Comparison of ENCODE assay signal across 9 cellular contexts in genomic region chr17:38427160-38427949, GRCh38. TPM values are rescaled to one million over a fixed set of nuclear protein-coding genes. Genes with fewer than 3 reads are reported as not detected.
A peak's percentile ranks its signal among the peaks of the same experiment; 100 is the strongest.
DNase-seq lines count a peak whose midpoint lies in the region; ATAC-seq, FAIRE-seq and TF ChIP-seq lines count a peak whose summit lies in the region.
"Had no signal": no experiment of that assay in that cellular context is flagged by ENCODE, and none has a peak within 500 bp of the region (broad histone marks: within the 10 kb centered on the region; RNA-seq: fewer than 3 reads in every experiment).

No MANE protein-coding gene starts in this region.

- no peak for FAIRE-seq in frontal cortex (lab: Jason Lieb, UNC)

- no peaks in the 10 kb centered on the region; the same call in 2 of the 3 replicates for H3K9me3 Mint-ChIP-seq in GM23338

- peak overlapping the region; percentile 80 for H3K9ac ChIP-seq in skeletal muscle satellite cell (ENCODE audit: low read depth, low read length)

- H3K4me3 ChIP-seq in GM23338 (peak overlapping the region; percentile 87), WI38 (ENCODE audit: low read depth, low read length) (peak overlapping the region; percentile 88), foreskin fibroblast (ENCODE audit: low read depth in 1 of 2, low read length in 2 of 2) (peak overlapping the region; percentile 74 to 81), skeletal muscle satellite cell (ENCODE audit: low read length) (peak overlapping the region; percentile 76)

- peak overlapping the region; percentile 66 for H3K4me3 Mint-ChIP-seq in GM23338

- H3K36me3 ChIP-seq in GM23338 (ENCODE audit: insufficient read depth): no peaks in the 10 kb centered on the region
- H3K36me3 ChIP-seq in skeletal muscle satellite cell (ENCODE audit: insufficient read depth, low read length): no peaks in the 10 kb centered on the region

- ATAC-seq in GM23338: no peak
- no peak for ATAC-seq in HG03280 (IDR thresholded peaks at IDR 0.05; ENCODE audit: unreplicated experiment)
- ATAC-seq in HG03469 (IDR thresholded peaks at IDR 0.05; ENCODE audit: unreplicated experiment): no peak

- no peak overlapping the region for H3K27ac Mint-ChIP-seq in GM23338

- peaks cover 75% of the 10 kb centered on the region for H3K4me1 Mint-ChIP-seq in GM23338

- peaks cover 8% of the 10 kb centered on the region; the same call in 2 of the 3 replicates for H3K36me3 Mint-ChIP-seq in GM23338 (ENCODE audit: low read depth)

- H2AFZ ChIP-seq in GM23338: no peak overlapping the region

- H4K20me1 ChIP-seq in GM23338 (replicated peaks; ENCODE audit: insufficient read depth): peaks cover 5% of the 10 kb centered on the region

- no peaks in the 10 kb centered on the region for H3K9me3 ChIP-seq in skeletal muscle satellite cell (replicated peaks; ENCODE audit: low read length)

- no peaks in the 10 kb centered on the region for H3K9me2 ChIP-seq in GM23338 (ENCODE audit: insufficient read depth)

- peaks cover 17% of the 10 kb centered on the region; the same call in 1 of the 2 replicates for H3F3A ChIP-seq in GM23338 (replicated peaks; ENCODE audit: low read depth)

- no peaks in the 10 kb centered on the region for H3K27me3 ChIP-seq in GM23338 (ENCODE audit: insufficient read depth)
- no peaks in the 10 kb centered on the region for H3K27me3 ChIP-seq in skeletal muscle satellite cell (ENCODE audit: control insufficient read depth, insufficient read depth, low read length)

- DNase-seq in GM23338 (ENCODE audit: low spot score) (no peak), foreskin fibroblast (no peak), GM19240 (ENCODE audit: insufficient read length, low spot score) (no peak), frontal cortex (ENCODE audit: low spot score in 2 of 2) (no peak)
- DNase-seq: NCI-H524 had no signal

- H3K4me1 ChIP-seq in GM23338 (ENCODE audit: insufficient read depth): peaks cover 57% of the 10 kb centered on the region
- peaks cover 53% of the 10 kb centered on the region for H3K4me1 ChIP-seq in skeletal muscle satellite cell (ENCODE audit: control insufficient read depth, insufficient read depth, low read length)

- peaks cover 27% of the 10 kb centered on the region for H3K27me3 Mint-ChIP-seq in GM23338 (ENCODE audit: insufficient read depth, low read depth, poor library complexity)

- H3K27ac ChIP-seq in GM23338 (ENCODE audit: low read depth): no peak overlapping the region

- TF ChIP-seq CTCF in GM23338 (conservative IDR thresholded peaks at IDR 0.05; ENCODE audit: low read depth in 2 of 2) (no peak), WI38 (IDR thresholded peaks at IDR 0.05; ENCODE audit: low read depth, low read length) (no peak), foreskin fibroblast (IDR thresholded peaks at IDR 0.05; ENCODE audit: low read depth, low read length) (no peak)

- peaks cover 67% of the 10 kb centered on the region for H3K79me2 ChIP-seq in GM23338 (replicated peaks; ENCODE audit: insufficient read depth)

- H3K4me2 ChIP-seq in GM23338 (peak overlapping the region; percentile 88), skeletal muscle satellite cell (ENCODE audit: low read length) (peak overlapping the region; percentile 91)

TF ChIP-seq in GM23338, 12 proteins besides CTCF, POLR2A, EP300 and RAD21 (continues in another document):
- no peak for TF ChIP-seq EZH2 (IDR thresholded peaks at IDR 0.05; ENCODE audit: low read depth, unreplicated experiment)
- no peak for TF ChIP-seq STAT1 (IDR thresholded peaks at IDR 0.05; ENCODE audit: unreplicated experiment)
- TF ChIP-seq, protein P1, sequence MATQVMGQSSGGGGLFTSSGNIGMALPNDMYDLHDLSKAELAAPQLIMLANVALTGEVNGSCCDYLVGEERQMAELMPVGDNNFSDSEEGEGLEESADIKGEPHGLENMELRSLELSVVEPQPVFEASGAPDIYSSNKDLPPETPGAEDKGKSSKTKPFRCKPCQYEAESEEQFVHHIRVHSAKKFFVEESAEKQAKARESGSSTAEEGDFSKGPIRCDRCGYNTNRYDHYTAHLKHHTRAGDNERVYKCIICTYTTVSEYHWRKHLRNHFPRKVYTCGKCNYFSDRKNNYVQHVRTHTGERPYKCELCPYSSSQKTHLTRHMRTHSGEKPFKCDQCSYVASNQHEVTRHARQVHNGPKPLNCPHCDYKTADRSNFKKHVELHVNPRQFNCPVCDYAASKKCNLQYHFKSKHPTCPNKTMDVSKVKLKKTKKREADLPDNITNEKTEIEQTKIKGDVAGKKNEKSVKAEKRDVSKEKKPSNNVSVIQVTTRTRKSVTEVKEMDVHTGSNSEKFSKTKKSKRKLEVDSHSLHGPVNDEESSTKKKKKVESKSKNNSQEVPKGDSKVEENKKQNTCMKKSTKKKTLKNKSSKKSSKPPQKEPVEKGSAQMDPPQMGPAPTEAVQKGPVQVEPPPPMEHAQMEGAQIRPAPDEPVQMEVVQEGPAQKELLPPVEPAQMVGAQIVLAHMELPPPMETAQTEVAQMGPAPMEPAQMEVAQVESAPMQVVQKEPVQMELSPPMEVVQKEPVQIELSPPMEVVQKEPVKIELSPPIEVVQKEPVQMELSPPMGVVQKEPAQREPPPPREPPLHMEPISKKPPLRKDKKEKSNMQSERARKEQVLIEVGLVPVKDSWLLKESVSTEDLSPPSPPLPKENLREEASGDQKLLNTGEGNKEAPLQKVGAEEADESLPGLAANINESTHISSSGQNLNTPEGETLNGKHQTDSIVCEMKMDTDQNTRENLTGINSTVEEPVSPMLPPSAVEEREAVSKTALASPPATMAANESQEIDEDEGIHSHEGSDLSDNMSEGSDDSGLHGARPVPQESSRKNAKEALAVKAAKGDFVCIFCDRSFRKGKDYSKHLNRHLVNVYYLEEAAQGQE (IDR thresholded peaks at IDR 0.05; ENCODE audit: unreplicated experiment): no peak
- no peak for TF ChIP-seq EZH2phosphoT487 (IDR thresholded peaks at IDR 0.05; ENCODE audit: unreplicated experiment)
- no peak for TF ChIP-seq NANOG (IDR thresholded peaks at IDR 0.05; ENCODE audit: borderline replicate concordance)
- TF ChIP-seq ZNF114 (CRISPR knock-in tag; IDR thresholded peaks at IDR 0.05): no peak
- no peak for TF ChIP-seq ETS1 (IDR thresholded peaks at IDR 0.05)
- TF ChIP-seq CREB1 (CRISPR knock-in tag; IDR thresholded peaks at IDR 0.05; ENCODE audit: low read depth): no peak
- TF ChIP-seq JUNB (IDR thresholded peaks at IDR 0.05; ENCODE audit: unreplicated experiment): no peak

RNA-seq across cellular contexts. Expression of gene ARHGAP23, which starts 0.9 kb away (rescaled TPM):
- 116 and 150 TPM in 2 replicates for total RNA-seq in GM23338 (2014; rRNA removed; shearing (Covaris generic))
- 21.4 and 24.1 TPM in 2 replicates for polyA plus RNA-seq in GM23338 (2016; fragmentation: Nextera tagmentation; extraction: Ambion mirVana)
- total RNA-seq in skeletal muscle satellite cell (2012; rRNA removed): 16.6 and 18.5 TPM in 2 replicates
- total RNA-seq in frontal cortex: 31.4 TPM
